In genomic region chr1:226628624-226629155, GRCh38 we compare ENCODE assay signal across 13 cellular contexts.
DNase-seq lines count a peak whose midpoint lies in the region; ATAC-seq and TF ChIP-seq lines count a peak whose summit lies in the region.
"Had no signal": no experiment of that assay in that cellular context is flagged by ENCODE, and none has a peak within 500 bp of the region (broad histone marks: within the 10 kb centered on the region; RNA-seq: fewer than 3 reads in every experiment).

No MANE protein-coding gene starts in this region.

- no peak overlapping the region for H3K4me3 Mint-ChIP-seq in activated T-cell treated with anti-CD3 and anti-CD28 coated beads, Interleukin-2, amount 50 U/mL, for 24 hours
- H3K4me3 Mint-ChIP-seq in stimulated activated naive B cell treated with anti-CD40 and anti-IgM and Interleukin-4, amounts not matched to agents 10 μg/mL and 1 μg/mL and 100 μg/mL, for 72 hours, result no peak overlapping the region
- H3K4me3 Mint-ChIP-seq: activated CD4-positive, alpha-beta T cell treated with anti-CD3 and anti-CD28 coated beads, Interleukin-2, amount 10 ng/mL, durations not matched to agents 24 days and 14 days had no signal

- H3K4me1 ChIP-seq in prostate gland (replicated peaks), result peaks cover 8% of the 10 kb centered on the region

- no peak for TF ChIP-seq CTCF in coronary artery (IDR thresholded peaks at IDR 0.05)
- TF ChIP-seq CTCF in prostate gland (IDR thresholded peaks at IDR 0.05), result no peak

- H3K4me3 ChIP-seq in coronary artery, result no peak overlapping the region
- no peak overlapping the region for H3K4me3 ChIP-seq in prostate gland
- H3K4me3 ChIP-seq: lung had no signal

- no peak for DNase-seq in activated T-cell treated with anti-CD3 and anti-CD28 coated beads, Interleukin-2, amount 50 U/mL, for 24 hours
- no peak for DNase-seq in activated T-cell treated with anti-CD3 and anti-CD28 coated beads, Interleukin-2, amount 50 U/mL, for 48 hours
- DNase-seq in NCI-H146 treated with DMSO at 0.1 percent for 48 hours (lab: John Stamatoyannopoulos, UW; ENCODE audit: unreplicated experiment) (peak; percentile 33), coronary artery (ENCODE audit: low spot score) (peak; percentile 50), mucosa of gallbladder (ENCODE audit: low spot score) (no peak), cerebellar cortex (ENCODE audit: low spot score) (no peak), prostate gland (ENCODE audit: low spot score) (no peak)
- no peak for DNase-seq in stimulated activated naive B cell treated with anti-CD40 and anti-IgM and Interleukin-4, amounts not matched to agents 10 μg/mL and 1 μg/mL and 100 μg/mL, for 72 hours
- DNase-seq: activated CD4-positive, alpha-beta T cell treated with anti-CD3 and anti-CD28 coated beads, Interleukin-2, amount 10 ng/mL, durations not matched to agents 24 days and 14 days; activated naive CD4-positive, alpha-beta T cell treated with anti-CD3 and anti-CD28 coated beads, Interleukin-2, amount 50 U/mL, for 16 hours; NCI-H510A had no signal

- WGBS in prostate gland, result 62% methylated on average over 10 of the region's 10 CpGs

- no peaks in the 10 kb centered on the region for H3K9me3 ChIP-seq in prostate gland

- no peak for TF ChIP-seq POLR2A in prostate gland (IDR thresholded peaks at IDR 0.05)

- intact Hi-C loops in prostate gland (cut with DNase I), result loop anchor here (5.0 kb wide), 1 partner anchor 81 kb away; the partner anchor contains the start of gene STUM

- H3K4me1 Mint-ChIP-seq in activated T-cell treated with anti-CD3 and anti-CD28 coated beads, Interleukin-2, amount 50 U/mL, for 24 hours (ENCODE audit: low read depth), result peaks cover 55% of the 10 kb centered on the region
- H3K4me1 Mint-ChIP-seq in stimulated activated naive B cell treated with anti-CD40 and anti-IgM and Interleukin-4, amounts not matched to agents 10 μg/mL and 1 μg/mL and 100 μg/mL, for 72 hours, result peaks cover 59 to 79% of the 10 kb centered on the region in 2 donors

- H3K27ac ChIP-seq in coronary artery (no peak overlapping the region), prostate gland (no peak overlapping the region)

- H3K9me3 Mint-ChIP-seq in activated T-cell treated with anti-CD3 and anti-CD28 coated beads, Interleukin-2, amount 50 U/mL, for 24 hours, result peaks cover 2% of the 10 kb centered on the region
- H3K9me3 Mint-ChIP-seq in stimulated activated naive B cell treated with anti-CD40 and anti-IgM and Interleukin-4, amounts not matched to agents 10 μg/mL and 1 μg/mL and 100 μg/mL, for 72 hours, result peaks cover 8% of the 10 kb centered on the region in 2 donors
- H3K9me3 Mint-ChIP-seq: activated CD4-positive, alpha-beta T cell treated with anti-CD3 and anti-CD28 coated beads, Interleukin-2, amount 10 ng/mL, durations not matched to agents 24 days and 14 days had no signal

- no peak for ATAC-seq in stimulated activated naive B cell treated with anti-CD40 and anti-IgM and Interleukin-4, amounts not matched to agents 10 μg/mL and 1 μg/mL and 100 μg/mL, for 72 hours (replicated peaks)
- ATAC-seq: esophagus mucosa had no signal

- no peaks in the 10 kb centered on the region for H3K36me3 ChIP-seq in prostate gland

- peak overlapping the region; percentile 40 for H3K27ac Mint-ChIP-seq in activated T-cell treated with anti-CD3 and anti-CD28 coated beads, Interleukin-2, amount 50 U/mL, for 24 hours
- peak overlapping the region; percentile 99 for H3K27ac Mint-ChIP-seq in stimulated activated naive B cell treated with anti-CD40 and anti-IgM and Interleukin-4, amounts not matched to agents 10 μg/mL and 1 μg/mL and 100 μg/mL, for 72 hours

- no peaks in the 10 kb centered on the region for H3K27me3 Mint-ChIP-seq in activated T-cell treated with anti-CD3 and anti-CD28 coated beads, Interleukin-2, amount 50 U/mL, for 24 hours
- H3K27me3 Mint-ChIP-seq in stimulated activated naive B cell treated with anti-CD40 and anti-IgM and Interleukin-4, amounts not matched to agents 10 μg/mL and 1 μg/mL and 100 μg/mL, for 72 hours, result no peaks in the 10 kb centered on the region

- peaks cover 46% of the 10 kb centered on the region for H3K36me3 Mint-ChIP-seq in activated T-cell treated with anti-CD3 and anti-CD28 coated beads, Interleukin-2, amount 50 U/mL, for 24 hours (ENCODE audit: low read depth)
- H3K36me3 Mint-ChIP-seq in stimulated activated naive B cell treated with anti-CD40 and anti-IgM and Interleukin-4, amounts not matched to agents 10 μg/mL and 1 μg/mL and 100 μg/mL, for 72 hours, result peaks cover 45 to 75% of the 10 kb centered on the region in 2 donors

- H3K27me3 ChIP-seq in prostate gland (replicated peaks; ENCODE audit: insufficient read depth), result no peaks in the 10 kb centered on the region

Comparison
In these comparisons a context has a peak if more than half of its experiments do, and no peak if none do; other contexts are left out.
1. DNase-seq: peak in NCI-H146 treated with DMSO at 0.1 percent for 48 hours (single experiment) and coronary artery (single experiment); none in activated T-cell treated with anti-CD3 and anti-CD28 coated beads, Interleukin-2, amount 50 U/mL, for 24 hours (single experiment), activated T-cell treated with anti-CD3 and anti-CD28 coated beads, Interleukin-2, amount 50 U/mL, for 48 hours (0 of 2), stimulated activated naive B cell treated with anti-CD40 and anti-IgM and Interleukin-4, amounts not matched to agents 10 μg/mL and 1 μg/mL and 100 μg/mL, for 72 hours (single experiment), mucosa of gallbladder (single experiment), cerebellar cortex (single experiment) and prostate gland (single experiment).